In genomic region chr1:212414328-212415106, GRCh38 we compare ENCODE assay signal across 1 cellular context.
TF ChIP-seq lines count a peak whose summit lies in the region.

Gene PACC1 (minus strand): TSS chr1:212414886. CDS start chr1:212414757, 129 bp downstream.

TF ChIP-seq in WTC11, 78 proteins besides CTCF, POLR2A, EP300 and RAD21 (continued from another document):
- peak; percentile 53; the same call in 1 of the 2 replicates for TF ChIP-seq HMGXB4 (CRISPR knock-in tag; IDR thresholded peaks at IDR 0.05)
- no peak for TF ChIP-seq GTF2I (CRISPR knock-in tag; conservative IDR thresholded peaks at IDR 0.05)
- TF ChIP-seq ETV6 (CRISPR knock-in tag; IDR thresholded peaks at IDR 0.05), result peak; percentile 62; the same call in 1 of the 2 replicates
- TF ChIP-seq ARID4B (CRISPR knock-in tag; IDR thresholded peaks at IDR 0.05; ENCODE audit: borderline replicate concordance), result peak; percentile 94
